ENCODE assay signal across 8 cellular contexts in the genomic region with DNA sequence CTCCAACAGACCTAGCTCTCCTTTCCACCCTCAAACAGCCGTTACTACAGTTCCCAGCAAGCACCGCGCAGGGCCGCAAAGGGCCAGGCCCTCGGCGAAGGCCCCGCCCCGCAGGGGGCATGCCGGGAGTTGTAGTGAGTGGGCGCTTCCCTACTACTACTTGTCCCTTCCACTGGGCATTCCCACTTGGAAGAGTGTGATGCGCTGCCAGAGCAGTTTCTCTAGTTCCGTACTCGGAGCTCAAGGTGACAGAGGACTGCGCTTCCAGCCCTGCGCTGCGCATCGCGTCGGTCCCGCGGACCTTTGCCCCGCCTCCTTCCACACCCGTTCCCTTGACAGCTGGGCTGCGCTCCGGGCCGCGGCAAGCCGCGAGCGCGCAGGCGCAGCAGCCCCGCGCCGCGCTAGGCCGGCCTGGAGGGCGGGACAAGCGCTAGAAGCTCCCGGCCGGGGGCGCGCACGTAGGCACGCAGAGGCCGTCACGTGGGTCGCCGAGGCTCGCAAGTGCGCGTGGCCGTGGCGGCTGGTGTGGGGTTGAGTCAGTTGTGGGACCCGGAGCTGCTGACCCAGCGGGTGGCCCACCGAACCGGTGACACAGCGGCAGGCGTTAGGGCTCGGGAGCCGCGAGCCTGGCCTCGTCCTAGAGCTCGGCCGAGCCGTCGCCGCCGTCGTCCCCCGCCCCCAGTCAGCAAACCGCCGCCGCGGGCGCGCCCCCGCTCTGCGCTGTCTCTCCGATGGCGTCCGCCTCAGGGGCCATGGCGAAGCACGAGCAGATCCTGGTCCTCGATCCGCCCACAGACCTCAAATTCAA. TPM values are rescaled to one million over a fixed set of nuclear protein-coding genes. Genes with fewer than 3 reads are reported as not detected.
DNase-seq lines count a peak whose midpoint lies in the region; ATAC-seq and TF ChIP-seq lines count a peak whose summit lies in the region.

Gene VAPA (plus strand): TSS at position 491 of the 808 bp plus-strand sequence. CDS start 241 bp downstream, at position 732.

- peaks cover 46% of the 10 kb centered on the region for H3K79me2 ChIP-seq in PC-9 (ENCODE audit: low read depth)

- H3F3A ChIP-seq in PC-9 (ENCODE audit: insufficient read depth, low read depth) = peaks cover 14% of the 10 kb centered on the region

- peak within 1 kb of the TSS; percentile 90 for H3K27ac ChIP-seq in PC-9

- no peaks in the 10 kb centered on the region for H3K9me3 ChIP-seq in PC-9 (ENCODE audit: insufficient read depth, low read depth)

- H3K36me3 ChIP-seq in PC-9 (ENCODE audit: low read depth) = no peaks in the 10 kb centered on the region

- peaks cover 39% of the 10 kb centered on the region for H3K4me1 ChIP-seq in PC-9 (replicated peaks; ENCODE audit: insufficient read depth)

- in situ Hi-C loops in KBM-7 (cut with MboI; ENCODE audit: low pct_unique_long_range_greater_than_20kb, low sequenced_read_pairs) = no loop called here

- CTCF ChIA-PET in PC-9 (lab: Charles Lee) = no interaction called here

- TF ChIP-seq CTCF in PC-9 (conservative IDR thresholded peaks at IDR 0.05) = no peak
- no peak for TF ChIP-seq CTCF in epithelial cell of proximal tubule (conservative IDR thresholded peaks at IDR 0.05; ENCODE audit: low read depth, low read length)

- peaks cover 38% of the 10 kb centered on the region for H4K20me1 ChIP-seq in PC-9 (ENCODE audit: insufficient read depth)

- peak; percentile 84 for ATAC-seq in GM21723 (IDR thresholded peaks at IDR 0.05; ENCODE audit: unreplicated experiment)

- no peaks in the 10 kb centered on the region for H3K27me3 ChIP-seq in PC-9 (ENCODE audit: insufficient read depth, low read depth)

- peak within 1 kb of the TSS; percentile 73 for H2AFZ ChIP-seq in PC-9

- no TSS peak for BruUV-seq in PC-9 (replicated peaks; lab: Mats Ljungman, UMichigan)

- peak within 1 kb of the TSS; percentile 96 for H3K4me2 ChIP-seq in PC-9

- POLR2A ChIA-PET in PC-9 (lab: Charles Lee; ENCODE audit: unreplicated experiment) = interaction anchor here (0.5 to 1.4 kb wide), 11 partner anchors 15 to 295 kb away, joined by 3 to 17 read pairs (median 7); no protein-coding TSS in a partner anchor

- intact Hi-C loops in PC-9 (cut with micrococcal nuclease; ENCODE audit: unreplicated experiment) = loop anchor here (1.0 to 10.0 kb wide), 5 partner anchors 36 to 1944 kb away; partner anchors contain the start of gene PPP4R1

- H3K9me2 ChIP-seq in PC-9 (ENCODE audit: insufficient read depth) = no peaks in the 10 kb centered on the region

- H3K4me3 ChIP-seq in PC-9 (peak within 1 kb of the TSS; percentile 99), epithelial cell of proximal tubule (ENCODE audit: low read depth, low read length) (peak within 1 kb of the TSS; percentile 81)

- DNase-seq in DMS53 treated with DMSO at 0.1 percent for 48 hours (lab: John Stamatoyannopoulos, UW; ENCODE audit: unreplicated experiment) (peak; percentile 99), KBM-7 (peak; percentile 97), PC-9 (peak; percentile 78 to 97), epithelial cell of proximal tubule (ENCODE audit: low read depth) (peak; percentile 46), mucosa of gallbladder (ENCODE audit: low spot score) (peak; percentile 96)
- peak; percentile 94 for DNase-seq in activated T-cell treated with anti-CD3 and anti-CD28 coated beads, Interleukin-2, amount 50 U/mL, for 1 hour
- DNase-seq in stimulated activated CD8-positive, alpha-beta memory T cell treated with anti-CD3 and anti-CD28 coated beads, Interleukin-4, amount 100 ng/mL, for 24 hours (ENCODE audit: low read depth) = peak; percentile 92

RNA-seq across cellular contexts. Expression of gene VAPA, which starts in this region (rescaled TPM):
- total RNA-seq in PC-9 (2021) (340 and 359 TPM in 2 replicates), epithelial cell of proximal tubule (137 and 169 TPM in 2 replicates), mucosa of gallbladder (213 TPM)

Comparison
In these comparisons a context has a peak if more than half of its experiments do, and no peak if none do; other contexts are left out.
1. Peak in every context shown above with its lines: DNase-seq, ATAC-seq, H3K4me3 ChIP-seq and H3K27ac ChIP-seq.
2. DNase-seq: peak in every context shown above with its lines; median percentile 99 in DMS53 treated with DMSO at 0.1 percent for 48 hours; 97 in KBM-7; 96 in mucosa of gallbladder; 94 in activated T-cell treated with anti-CD3 and anti-CD28 coated beads, Interleukin-2, amount 50 U/mL, for 1 hour; 92 in stimulated activated CD8-positive, alpha-beta memory T cell treated with anti-CD3 and anti-CD28 coated beads, Interleukin-4, amount 100 ng/mL, for 24 hours; 88 in PC-9; 46 in epithelial cell of proximal tubule.